ENCODE assay signal across 17 cellular contexts in genomic region chr3:194401815-194402461, GRCh38. TPM values are rescaled to one million over a fixed set of nuclear protein-coding genes. Genes with fewer than 3 reads are reported as not detected.
A peak's percentile ranks its signal among the peaks of the same experiment; 100 is the strongest.
DNase-seq lines count a peak whose midpoint lies in the region; ATAC-seq, FAIRE-seq and TF ChIP-seq lines count a peak whose summit lies in the region.
"Had no signal": no experiment of that assay in that cellular context is flagged by ENCODE, and none has a peak within 500 bp of the region (broad histone marks: within the 10 kb centered on the region; RNA-seq: fewer than 3 reads in every experiment).

No MANE protein-coding gene starts in this region.

- H3K36me3 Mint-ChIP-seq in activated CD4-positive, alpha-beta T cell treated with anti-CD3 and anti-CD28 coated beads, Interleukin-2, amount 10 ng/mL, durations not matched to agents 24 days and 14 days (ENCODE audit: low read depth), result peaks cover 16% of the 10 kb centered on the region
- peaks cover 14% of the 10 kb centered on the region for H3K36me3 Mint-ChIP-seq in stimulated activated memory B cell treated with anti-CD40 and anti-IgM and Interleukin-4, amounts not matched to agents 10 μg/mL and 1 μg/mL and 100 μg/mL, for 72 hours
- peaks cover 12% of the 10 kb centered on the region for H3K36me3 Mint-ChIP-seq in T-helper 2 cell treated with Interferon-gamma antibody and Interleukin-4, amounts not matched to agents 5 μg/mL and 100 μg/mL, for 36 hours (ENCODE audit: low read depth)
- peaks cover 15% of the 10 kb centered on the region for H3K36me3 Mint-ChIP-seq in activated CD4-positive, alpha-beta T cell treated with anti-CD3 and anti-CD28 coated beads for 36 hours (ENCODE audit: low read depth)

- no peak overlapping the region for H3K4me3 Mint-ChIP-seq in activated CD4-positive, alpha-beta T cell treated with anti-CD3 and anti-CD28 coated beads, Interleukin-2, amount 10 ng/mL, durations not matched to agents 24 days and 14 days
- no peak overlapping the region for H3K4me3 Mint-ChIP-seq in stimulated activated memory B cell treated with anti-CD40 and anti-IgM and Interleukin-4, amounts not matched to agents 10 μg/mL and 1 μg/mL and 100 μg/mL, for 72 hours
- no peak overlapping the region for H3K4me3 Mint-ChIP-seq in T-helper 2 cell treated with Interferon-gamma antibody and Interleukin-4, amounts not matched to agents 5 μg/mL and 100 μg/mL, for 36 hours
- H3K4me3 Mint-ChIP-seq in activated CD4-positive, alpha-beta T cell treated with anti-CD3 and anti-CD28 coated beads for 36 hours, result no peak overlapping the region

- H3K9me3 Mint-ChIP-seq in activated CD4-positive, alpha-beta T cell treated with anti-CD3 and anti-CD28 coated beads, Interleukin-2, amount 10 ng/mL, durations not matched to agents 24 days and 14 days, result no peaks in the 10 kb centered on the region
- peaks cover 2% of the 10 kb centered on the region for H3K9me3 Mint-ChIP-seq in stimulated activated memory B cell treated with anti-CD40 and anti-IgM and Interleukin-4, amounts not matched to agents 10 μg/mL and 1 μg/mL and 100 μg/mL, for 72 hours
- H3K9me3 Mint-ChIP-seq in T-helper 2 cell treated with Interferon-gamma antibody and Interleukin-4, amounts not matched to agents 5 μg/mL and 100 μg/mL, for 36 hours, result no peaks in the 10 kb centered on the region
- no peaks in the 10 kb centered on the region for H3K9me3 Mint-ChIP-seq in activated CD4-positive, alpha-beta T cell treated with anti-CD3 and anti-CD28 coated beads for 36 hours (ENCODE audit: low read depth)

- no peak overlapping the region for H3K4me3 ChIP-seq in WERI-Rb-1 (ENCODE audit: low read depth, low read length)
- H3K4me3 ChIP-seq: A549 had no signal

- H3K27ac ChIP-seq in WERI-Rb-1, result peak overlapping the region; percentile 14; the same call in 1 of the 2 replicates
- H3K27ac ChIP-seq: A549 had no signal

- intact Hi-C loops in activated CD4-positive, alpha-beta T cell treated with anti-CD3 and anti-CD28 coated beads, Interleukin-2, amount 10 ng/mL, durations not matched to agents 24 days and 14 days (cut with micrococcal nuclease), result no loop called here
- intact Hi-C loops in activated CD4-positive, alpha-beta T cell treated with anti-CD3 and anti-CD28 coated beads for 36 hours (cut with DNase I, micrococcal nuclease), result no loop called here

- peak; percentile 35 for TF ChIP-seq POLR2A in GM12892 (IDR thresholded peaks at IDR 0.05; ENCODE audit: low read depth, low read length)

- no peaks in the 10 kb centered on the region for H3K27me3 ChIP-seq in WERI-Rb-1 (ENCODE audit: insufficient read depth, low read depth, severe bottlenecking)

- no peak for TF ChIP-seq CTCF in WERI-Rb-1 (IDR thresholded peaks at IDR 0.05; ENCODE audit: low read depth, low read length)

- no peaks in the 10 kb centered on the region for H3K9me3 ChIP-seq in WERI-Rb-1 (ENCODE audit: severe bottlenecking)
- H3K9me3 ChIP-seq: A549 had no signal

- H3K27me3 Mint-ChIP-seq in activated CD4-positive, alpha-beta T cell treated with anti-CD3 and anti-CD28 coated beads, Interleukin-2, amount 10 ng/mL, durations not matched to agents 24 days and 14 days, result peaks cover 11% of the 10 kb centered on the region
- peaks cover 31% of the 10 kb centered on the region for H3K27me3 Mint-ChIP-seq in stimulated activated memory B cell treated with anti-CD40 and anti-IgM and Interleukin-4, amounts not matched to agents 10 μg/mL and 1 μg/mL and 100 μg/mL, for 72 hours
- H3K27me3 Mint-ChIP-seq in T-helper 2 cell treated with Interferon-gamma antibody and Interleukin-4, amounts not matched to agents 5 μg/mL and 100 μg/mL, for 36 hours (ENCODE audit: low read depth), result peaks cover 22% of the 10 kb centered on the region
- H3K27me3 Mint-ChIP-seq in activated CD4-positive, alpha-beta T cell treated with anti-CD3 and anti-CD28 coated beads for 36 hours, result peaks cover 10% of the 10 kb centered on the region

- POLR2A ChIA-PET in activated CD4-positive, alpha-beta T cell treated with anti-CD3 and anti-CD28 coated beads for 36 hours (lab: Charles Lee), result no interaction called here

- ATAC-seq in stimulated activated memory B cell treated with anti-CD40 and anti-IgM and Interleukin-4, amounts not matched to agents 10 μg/mL and 1 μg/mL and 100 μg/mL, for 72 hours, result peak; percentile 34
- no peak for ATAC-seq in activated CD4-positive, alpha-beta T cell treated with anti-CD3 and anti-CD28 coated beads for 36 hours

- DNase-seq in activated CD4-positive, alpha-beta T cell treated with anti-CD3 and anti-CD28 coated beads, Interleukin-2, amount 10 ng/mL, durations not matched to agents 24 days and 14 days, result peak; percentile 53
- DNase-seq in activated CD4-positive, alpha-beta T cell treated with anti-CD3 and anti-CD28 coated beads for 4 hours, result no peak
- DNase-seq in GM12892 (ENCODE audit: insufficient read length) (no peak), WERI-Rb-1 (no peak), islet precursor cell (no peak)
- DNase-seq in T-helper 2 cell treated with Interferon-gamma antibody and Interleukin-4, amounts not matched to agents 5 μg/mL and 100 μg/mL, for 36 hours (ENCODE audit: low spot score), result no peak
- DNase-seq in activated CD4-positive, alpha-beta T cell treated with anti-CD3 and anti-CD28 coated beads for 36 hours, result no peak
- DNase-seq: CD4-positive, CD25-positive, alpha-beta regulatory T cell; H7; Kasumi-1; NCI-H1930; NCI-H524; SHP77 treated with DMSO at 0.1 percent for 48 hours had no signal

- no peaks in the 10 kb centered on the region for H3K36me3 ChIP-seq in WERI-Rb-1

- CTCF ChIA-PET in activated CD4-positive, alpha-beta T cell treated with anti-CD3 and anti-CD28 coated beads for 36 hours (lab: Charles Lee), result interaction anchor here (0.8 to 6.3 kb wide), 5 partner anchors 9 to 270 kb away, joined by 3 to 90 read pairs (median 3); partner anchors contain the start of gene LSG1

- FAIRE-seq in GM12892 (lab: Jason Lieb, UNC), result no peak
- FAIRE-seq: A549, D721Med had no signal

- H3K27ac Mint-ChIP-seq in activated CD4-positive, alpha-beta T cell treated with anti-CD3 and anti-CD28 coated beads, Interleukin-2, amount 10 ng/mL, durations not matched to agents 24 days and 14 days, result no peak overlapping the region
- no peak overlapping the region for H3K27ac Mint-ChIP-seq in stimulated activated memory B cell treated with anti-CD40 and anti-IgM and Interleukin-4, amounts not matched to agents 10 μg/mL and 1 μg/mL and 100 μg/mL, for 72 hours
- no peak overlapping the region for H3K27ac Mint-ChIP-seq in T-helper 2 cell treated with Interferon-gamma antibody and Interleukin-4, amounts not matched to agents 5 μg/mL and 100 μg/mL, for 36 hours
- H3K27ac Mint-ChIP-seq in activated CD4-positive, alpha-beta T cell treated with anti-CD3 and anti-CD28 coated beads for 36 hours, result no peak overlapping the region
- H3K27ac Mint-ChIP-seq: CD4-positive, CD25-positive, alpha-beta regulatory T cell had no signal

- peaks cover 35% of the 10 kb centered on the region for H3K4me1 Mint-ChIP-seq in activated CD4-positive, alpha-beta T cell treated with anti-CD3 and anti-CD28 coated beads, Interleukin-2, amount 10 ng/mL, durations not matched to agents 24 days and 14 days
- peaks cover 25% of the 10 kb centered on the region for H3K4me1 Mint-ChIP-seq in stimulated activated memory B cell treated with anti-CD40 and anti-IgM and Interleukin-4, amounts not matched to agents 10 μg/mL and 1 μg/mL and 100 μg/mL, for 72 hours
- H3K4me1 Mint-ChIP-seq in T-helper 2 cell treated with Interferon-gamma antibody and Interleukin-4, amounts not matched to agents 5 μg/mL and 100 μg/mL, for 36 hours (ENCODE audit: low read depth), result peaks cover 28% of the 10 kb centered on the region
- peaks cover 40% of the 10 kb centered on the region for H3K4me1 Mint-ChIP-seq in activated CD4-positive, alpha-beta T cell treated with anti-CD3 and anti-CD28 coated beads for 36 hours

RNA-seq across cellular contexts. Expression of gene GP5, which starts 2.9 kb away (rescaled TPM):
- 0.12 and 0.26 TPM in 2 replicates for total RNA-seq in activated CD4-positive, alpha-beta T cell treated with anti-CD3 and anti-CD28 coated beads, Interleukin-2, amount 10 ng/mL, durations not matched to agents 24 days and 14 days
- polyA plus RNA-seq in GM12892 (2012; ENCODE audit: missing spikeins), result not detected
- under 1 TPM; 0.37 to 0.39 TPM for total RNA-seq in activated CD4-positive, alpha-beta T cell treated with anti-CD3 and anti-CD28 coated beads for 36 hours
- total RNA-seq: Daoy, H7 had no signal
- polyA plus RNA-seq: A549 had no signal

RNA-seq across cellular contexts. Expression of gene LRRC15, which starts 32.4 kb away (rescaled TPM):
- total RNA-seq in activated CD4-positive, alpha-beta T cell treated with anti-CD3 and anti-CD28 coated beads, Interleukin-2, amount 10 ng/mL, durations not matched to agents 24 days and 14 days, result not detected in 2 replicates
- not detected for polyA plus RNA-seq in GM12892 (2012; ENCODE audit: missing spikeins)
- total RNA-seq in activated CD4-positive, alpha-beta T cell treated with anti-CD3 and anti-CD28 coated beads for 36 hours, result under 1 TPM in 1 of 2 experiments, not detected in 1; 0.04 TPM
- total RNA-seq: CD4-positive, CD25-positive, alpha-beta regulatory T cell had no signal
- polyA plus RNA-seq: CD4-positive, CD25-positive, alpha-beta regulatory T cell had no signal

RNA-seq across cellular contexts. Expression of gene CPN2, which starts 50.8 kb away (rescaled TPM):
- not detected in 2 replicates for total RNA-seq in activated CD4-positive, alpha-beta T cell treated with anti-CD3 and anti-CD28 coated beads, Interleukin-2, amount 10 ng/mL, durations not matched to agents 24 days and 14 days
- polyA plus RNA-seq in GM12892 (2012; ENCODE audit: missing spikeins), result not detected
- not detected for total RNA-seq in activated CD4-positive, alpha-beta T cell treated with anti-CD3 and anti-CD28 coated beads for 36 hours
- total RNA-seq: CD4-positive, CD25-positive, alpha-beta regulatory T cell; Daoy had no signal
- polyA plus RNA-seq: A549; CD4-positive, CD25-positive, alpha-beta regulatory T cell had no signal
